In genomic region chr2:73297151-73297559, GRCh38 we compare ENCODE assay signal across 26 cellular contexts. TPM values are rescaled to one million over a fixed set of nuclear protein-coding genes. Genes with fewer than 3 reads are reported as not detected.
DNase-seq lines count a peak whose midpoint lies in the region; FAIRE-seq lines count a peak whose summit lies in the region.
"Had no signal": no experiment of that assay in that cellular context is flagged by ENCODE, and none has a peak within 500 bp of the region (broad histone marks: within the 10 kb centered on the region; RNA-seq: fewer than 3 reads in every experiment).

No MANE protein-coding gene starts in this region.

- H3K36me3 ChIP-seq in Karpas-422 (ENCODE audit: insufficient read depth, low read length), result no peaks in the 10 kb centered on the region
- H3K36me3 ChIP-seq: esophagus muscularis mucosa, MG63, Peyer's patch had no signal

- no peaks in the 10 kb centered on the region for H3K9me2 ChIP-seq in Karpas-422 (replicated peaks; ENCODE audit: insufficient read depth, low read length)

- H2AFZ ChIP-seq in Karpas-422 (ENCODE audit: low read length), result no peak overlapping the region
- H2AFZ ChIP-seq: hepatocyte had no signal

- H3K9me3 ChIP-seq in Karpas-422 (ENCODE audit: low read length), result no peaks in the 10 kb centered on the region
- H3K9me3 ChIP-seq: esophagus muscularis mucosa, MG63, mucosa of descending colon, Peyer's patch had no signal

- peaks cover 8% of the 10 kb centered on the region; the same call in 1 of the 2 replicates for H3K4me1 ChIP-seq in Karpas-422 (ENCODE audit: low read length)

- H3K4me2 ChIP-seq in Karpas-422 (ENCODE audit: low read depth, low read length, poor library complexity, severe bottlenecking), result no peak overlapping the region
- H3K4me2 ChIP-seq: hepatocyte had no signal

- H3K27me3 ChIP-seq in Karpas-422 (ENCODE audit: low read length), result no peaks in the 10 kb centered on the region

- H3K9ac ChIP-seq in Karpas-422 (ENCODE audit: low read length), result no peak overlapping the region

- no peak for FAIRE-seq in RCC 7860 (lab: Jason Lieb, UNC)
- FAIRE-seq: G401.6, GM12891, HTR-8/SVneo had no signal

- H4K20me1 ChIP-seq in Karpas-422 (ENCODE audit: insufficient read depth, low read depth, low read length), result no peaks in the 10 kb centered on the region

- no peak overlapping the region for H3K4me3 ChIP-seq in Karpas-422 (ENCODE audit: low read length)
- H3K4me3 ChIP-seq: dorsolateral prefrontal cortex, esophagus muscularis mucosa, hepatocyte, MG63, mucosa of descending colon, Peyer's patch, skin epidermis had no signal

- DNase-seq in DMS79 (lab: John Stamatoyannopoulos, UW) (peak; percentile 14), DMS79 treated with DMSO at 0.1 percent for 48 hours (lab: John Stamatoyannopoulos, UW) (no peak), M059J (ENCODE audit: low read depth) (peak; percentile 50), RCC 7860 (ENCODE audit: low spot score) (peak; percentile 27), kidney tubule cell (ENCODE audit: low spot score) (peak; percentile 42), Ammon's horn (ENCODE audit: low spot score) (no peak), Karpas-422 (no peak), dermis blood vessel endothelial cell (no peak)
- DNase-seq: activated effector memory CD4-positive, alpha-beta T cell treated with anti-CD3 and anti-CD28 coated beads, Interleukin-2, amount 50 U/mL, for 16 hours; aorta; MG63; mucosa of descending colon; NCI-H446 treated with DMSO at 0.1 percent for 48 hours; occipital lobe; Peyer's patch; trophoblast cell had no signal

- no peaks in the 10 kb centered on the region for H3K79me2 ChIP-seq in Karpas-422 (ENCODE audit: low read length)
- H3K79me2 ChIP-seq: hepatocyte had no signal

- H3K27ac ChIP-seq in Karpas-422 (ENCODE audit: low read length), result no peak overlapping the region
- H3K27ac ChIP-seq: 22Rv1, C4-2B, esophagus muscularis mucosa, hepatocyte, Peyer's patch, skin epidermis had no signal

RNA-seq across cellular contexts. Expression of gene EGR4, which starts 3.8 kb away (rescaled TPM):
- not detected in 2 replicates for total RNA-seq in M059J (2014; rRNA removed; shearing (Covaris generic))
- 0.14 and 0.75 TPM in 2 replicates for total RNA-seq in Karpas-422 (2014; rRNA removed; shearing (Covaris generic); ENCODE audit: low replicate concordance)
- total RNA-seq in dermis blood vessel endothelial cell, result not detected in 2 replicates
- total RNA-seq: aorta, H7, mucosa of descending colon, occipital lobe, Peyer's patch had no signal

RNA-seq across cellular contexts. Expression of gene FBXO41, which starts 12.9 kb away (rescaled TPM):
- total RNA-seq in M059J (2014; rRNA removed; shearing (Covaris generic)), result 1.1 and 2.2 TPM in 2 replicates
- total RNA-seq in Karpas-422 (2014; rRNA removed; shearing (Covaris generic); ENCODE audit: low replicate concordance), result 44.9 and 55.6 TPM in 2 replicates
- 0.19 and 0.34 TPM in 2 replicates for total RNA-seq in dermis blood vessel endothelial cell

Comparison
In these comparisons a context has a peak if more than half of its experiments do, and no peak if none do; other contexts are left out.
1. DNase-seq: peak in DMS79 (single experiment), M059J (single experiment), RCC 7860 (single experiment) and kidney tubule cell (single experiment); none in DMS79 treated with DMSO at 0.1 percent for 48 hours (single experiment), Ammon's horn (single experiment), Karpas-422 (single experiment) and dermis blood vessel endothelial cell (single experiment).
2. RNA of gene FBXO41, which starts 12.9 kb away (total RNA-seq): 44.9 to 55.6 TPM in Karpas-422; 1.1 to 2.2 TPM in M059J and 0.19 to 0.34 TPM in dermis blood vessel endothelial cell; every median in the first group is over 10 times any median in the second.